17 cellular contexts compared by ENCODE assay signal in the genomic region with DNA sequence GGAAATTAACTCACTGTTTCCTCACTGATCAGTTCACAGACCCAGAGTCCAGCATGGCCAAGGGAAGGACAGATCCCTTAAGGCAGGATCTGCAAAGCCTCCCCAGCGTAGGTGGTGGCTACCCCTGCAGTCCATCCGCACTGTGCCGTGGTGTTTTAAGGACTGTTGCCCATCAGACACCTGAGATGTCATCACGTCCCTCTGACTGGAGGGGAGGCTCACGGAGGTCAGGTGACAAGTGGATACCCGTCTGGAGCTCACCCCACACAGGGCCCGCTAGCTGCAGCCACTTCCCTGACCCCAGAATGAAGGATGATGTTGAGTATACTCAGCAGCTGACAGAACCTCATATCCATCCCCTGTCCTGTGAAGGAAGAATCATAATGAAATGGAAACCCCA.
DNase-seq lines count a peak whose midpoint lies in the region; ATAC-seq and TF ChIP-seq lines count a peak whose summit lies in the region.
"Had no signal": no experiment of that assay in that cellular context is flagged by ENCODE, and none has a peak within 500 bp of the region (broad histone marks: within the 10 kb centered on the region; RNA-seq: fewer than 3 reads in every experiment).

No MANE protein-coding gene starts in this region.

- no peak for TF ChIP-seq CTCF in activated CD8-positive, alpha-beta T cell treated with anti-CD3 and anti-CD28 coated beads for 36 hours (IDR thresholded peaks at IDR 0.05)
- peak; percentile 3 for TF ChIP-seq CTCF in RWPE2 (IDR thresholded peaks at IDR 0.05; ENCODE audit: poor library complexity, severe bottlenecking)
- no peak for TF ChIP-seq CTCF in A673 (conservative IDR thresholded peaks at IDR 0.05; ENCODE audit: low read depth, low read length)

- peak; percentile 17 for DNase-seq in activated CD8-positive, alpha-beta T cell treated with anti-CD3 and anti-CD28 coated beads, Interleukin-2, amount 10 ng/mL, durations not matched to agents 7 days and 5 days
- no peak for DNase-seq in activated CD8-positive, alpha-beta T cell treated with anti-CD3 and anti-CD28 coated beads for 36 hours
- DNase-seq in RWPE2 (ENCODE audit: low spot score) (no peak), immature natural killer cell (no peak), A673 (ENCODE audit: low spot score) (no peak), NCI-H2171 treated with DMSO at 0.1 percent for 48 hours (lab: John Stamatoyannopoulos, UW) (no peak)
- DNase-seq in stimulated activated effector memory CD8-positive, alpha-beta T cell treated with anti-CD3 and anti-CD28 coated beads, Interleukin-12 subunit alpha, Interleukin-12 subunit beta, amount 100 ng/mL, for 72 hours (ENCODE audit: low spot score in 2 of 2): no peak
- DNase-seq in stimulated activated CD4-positive, alpha-beta T cell treated with anti-CD3 and anti-CD28 coated beads, Interleukin-2, amount 100 ng/mL, for 24 hours: no peak
- DNase-seq: AML-193; C1 segment of cervical spinal cord; CD4-positive, alpha-beta T cell; DMS 273 treated with DMSO at 0.1 percent for 48 hours; DMS79 treated with DMSO at 0.1 percent for 48 hours; GDM1; GOT3 had no signal

- H3K27me3 ChIP-seq in RWPE2 (ENCODE audit: insufficient read depth, poor library complexity, severe bottlenecking): no peaks in the 10 kb centered on the region
- no peaks in the 10 kb centered on the region for H3K27me3 ChIP-seq in A673 (replicated peaks; ENCODE audit: insufficient read depth, low read depth, low read length, poor library complexity)

- CTCF ChIA-PET in activated CD8-positive, alpha-beta T cell treated with anti-CD3 and anti-CD28 coated beads, Interleukin-2, amount 10 ng/mL, durations not matched to agents 7 days and 5 days (lab: Charles Lee): interaction anchor here (1.1 kb wide), 1 partner anchor 10 kb away, joined by 3 read pairs; no protein-coding TSS in a partner anchor
- CTCF ChIA-PET in activated CD8-positive, alpha-beta T cell treated with anti-CD3 and anti-CD28 coated beads for 36 hours (lab: Charles Lee): interaction anchor here (0.9 to 1.6 kb wide), 2 partner anchors 10 to 13 kb away, joined by 3 to 4 read pairs; no protein-coding TSS in a partner anchor
- CTCF ChIA-PET in A673 (lab: Charles Lee): no interaction called here

- no peaks in the 10 kb centered on the region for H3K9me3 Mint-ChIP-seq in activated CD8-positive, alpha-beta T cell treated with anti-CD3 and anti-CD28 coated beads, Interleukin-2, amount 10 ng/mL, durations not matched to agents 7 days and 5 days (ENCODE audit: insufficient read depth)
- no peaks in the 10 kb centered on the region for H3K9me3 Mint-ChIP-seq in activated CD8-positive, alpha-beta T cell treated with anti-CD3 and anti-CD28 coated beads for 36 hours
- H3K9me3 Mint-ChIP-seq in immature natural killer cell: no peaks in the 10 kb centered on the region
- peaks cover 2% of the 10 kb centered on the region for H3K9me3 Mint-ChIP-seq in stimulated activated effector memory CD8-positive, alpha-beta T cell treated with anti-CD3 and anti-CD28 coated beads, Interleukin-12 subunit alpha, Interleukin-12 subunit beta, amount 100 ng/mL, for 72 hours
- H3K9me3 Mint-ChIP-seq: CD4-positive, alpha-beta T cell had no signal

- H3K27me3 Mint-ChIP-seq in activated CD8-positive, alpha-beta T cell treated with anti-CD3 and anti-CD28 coated beads, Interleukin-2, amount 10 ng/mL, durations not matched to agents 7 days and 5 days (ENCODE audit: low read depth): peaks cover 11% of the 10 kb centered on the region
- peaks cover 2% of the 10 kb centered on the region for H3K27me3 Mint-ChIP-seq in activated CD8-positive, alpha-beta T cell treated with anti-CD3 and anti-CD28 coated beads for 36 hours
- peaks cover 10 to 24% (median 11%) of the 10 kb centered on the region in 3 donors for H3K27me3 Mint-ChIP-seq in immature natural killer cell (ENCODE audit: low read depth in 3 of 3)

- no peak overlapping the region for H3K4me3 Mint-ChIP-seq in activated CD8-positive, alpha-beta T cell treated with anti-CD3 and anti-CD28 coated beads, Interleukin-2, amount 10 ng/mL, durations not matched to agents 7 days and 5 days
- no peak overlapping the region for H3K4me3 Mint-ChIP-seq in activated CD8-positive, alpha-beta T cell treated with anti-CD3 and anti-CD28 coated beads for 36 hours
- H3K4me3 Mint-ChIP-seq in immature natural killer cell: no peak overlapping the region
- no peak overlapping the region for H3K4me3 Mint-ChIP-seq in stimulated activated effector memory CD8-positive, alpha-beta T cell treated with anti-CD3 and anti-CD28 coated beads, Interleukin-12 subunit alpha, Interleukin-12 subunit beta, amount 100 ng/mL, for 72 hours
- H3K4me3 Mint-ChIP-seq: CD4-positive, alpha-beta T cell had no signal

- H3K36me3 ChIP-seq in RWPE2 (ENCODE audit: low read depth) (no peaks in the 10 kb centered on the region), A673 (ENCODE audit: insufficient read depth, low read length, poor library complexity, severe bottlenecking) (no peaks in the 10 kb centered on the region)
- H3K36me3 ChIP-seq: HAP-1 had no signal

- peaks cover 22% of the 10 kb centered on the region for H3K4me1 Mint-ChIP-seq in activated CD8-positive, alpha-beta T cell treated with anti-CD3 and anti-CD28 coated beads, Interleukin-2, amount 10 ng/mL, durations not matched to agents 7 days and 5 days (ENCODE audit: low read depth)
- peaks cover 7% of the 10 kb centered on the region for H3K4me1 Mint-ChIP-seq in activated CD8-positive, alpha-beta T cell treated with anti-CD3 and anti-CD28 coated beads for 36 hours (ENCODE audit: low read depth)
- peaks cover 50 to 52% of the 10 kb centered on the region in 2 donors for H3K4me1 Mint-ChIP-seq in immature natural killer cell
- peaks cover 37% of the 10 kb centered on the region for H3K4me1 Mint-ChIP-seq in stimulated activated effector memory CD8-positive, alpha-beta T cell treated with anti-CD3 and anti-CD28 coated beads, Interleukin-12 subunit alpha, Interleukin-12 subunit beta, amount 100 ng/mL, for 72 hours

- H3K4me1 ChIP-seq in RWPE2 (ENCODE audit: insufficient read depth, poor library complexity, severe bottlenecking): no peaks in the 10 kb centered on the region
- peaks cover 4% of the 10 kb centered on the region for H3K4me1 ChIP-seq in A673 (ENCODE audit: insufficient read depth, low read length, poor library complexity, severe bottlenecking)
- H3K4me1 ChIP-seq: HAP-1 had no signal

- no peak overlapping the region for H3K4me3 ChIP-seq in RWPE2 (ENCODE audit: severe bottlenecking)
- no peak overlapping the region for H3K4me3 ChIP-seq in A673 (ENCODE audit: low read depth, low read length, poor library complexity, severe bottlenecking)
- H3K4me3 ChIP-seq: HAP-1 had no signal

- POLR2A ChIA-PET in activated CD8-positive, alpha-beta T cell treated with anti-CD3 and anti-CD28 coated beads, Interleukin-2, amount 10 ng/mL, durations not matched to agents 7 days and 5 days (lab: Charles Lee): no interaction called here
- POLR2A ChIA-PET in activated CD8-positive, alpha-beta T cell treated with anti-CD3 and anti-CD28 coated beads for 36 hours (lab: Charles Lee): no interaction called here
- POLR2A ChIA-PET in A673 (lab: Charles Lee; ENCODE audit: low non-redundant PET): no interaction called here

- H3K9me3 ChIP-seq in RWPE2 (ENCODE audit: severe bottlenecking): no peaks in the 10 kb centered on the region
- no peaks in the 10 kb centered on the region for H3K9me3 ChIP-seq in A673 (ENCODE audit: low read depth, low read length, poor library complexity, severe bottlenecking)
- H3K9me3 ChIP-seq: HAP-1 had no signal

- no peak for ATAC-seq in activated CD8-positive, alpha-beta T cell treated with anti-CD3 and anti-CD28 coated beads, Interleukin-2, amount 10 ng/mL, durations not matched to agents 7 days and 5 days
- no peak for ATAC-seq in activated CD8-positive, alpha-beta T cell treated with anti-CD3 and anti-CD28 coated beads for 36 hours
- ATAC-seq in RWPE2 (ENCODE audit: low read depth): no peak
- ATAC-seq in stimulated activated effector memory CD8-positive, alpha-beta T cell treated with anti-CD3 and anti-CD28 coated beads, Interleukin-12 subunit alpha, Interleukin-12 subunit beta, amount 100 ng/mL, for 72 hours: peak; percentile 20

- no peaks in the 10 kb centered on the region for H3K36me3 Mint-ChIP-seq in activated CD8-positive, alpha-beta T cell treated with anti-CD3 and anti-CD28 coated beads, Interleukin-2, amount 10 ng/mL, durations not matched to agents 7 days and 5 days (ENCODE audit: low read depth)
- no peaks in the 10 kb centered on the region for H3K36me3 Mint-ChIP-seq in activated CD8-positive, alpha-beta T cell treated with anti-CD3 and anti-CD28 coated beads for 36 hours (ENCODE audit: low read depth)
- H3K36me3 Mint-ChIP-seq in immature natural killer cell: no peaks in the 10 kb centered on the region
- H3K36me3 Mint-ChIP-seq in stimulated activated effector memory CD8-positive, alpha-beta T cell treated with anti-CD3 and anti-CD28 coated beads, Interleukin-12 subunit alpha, Interleukin-12 subunit beta, amount 100 ng/mL, for 72 hours: no peaks in the 10 kb centered on the region

- H3K27ac ChIP-seq in RWPE2 (ENCODE audit: poor library complexity, severe bottlenecking): no peak overlapping the region
- no peak overlapping the region for H3K27ac ChIP-seq in A673 (ENCODE audit: low read depth, low read length, poor library complexity, severe bottlenecking)
- H3K27ac ChIP-seq: 22Rv1 had no signal

- intact Hi-C loops in activated CD8-positive, alpha-beta T cell treated with anti-CD3 and anti-CD28 coated beads for 36 hours (cut with micrococcal nuclease): no loop called here
- intact Hi-C loops in A673 (cut with micrococcal nuclease; ENCODE audit: unreplicated experiment): no loop called here

- no peak overlapping the region for H3K27ac Mint-ChIP-seq in activated CD8-positive, alpha-beta T cell treated with anti-CD3 and anti-CD28 coated beads, Interleukin-2, amount 10 ng/mL, durations not matched to agents 7 days and 5 days
- no peak overlapping the region for H3K27ac Mint-ChIP-seq in activated CD8-positive, alpha-beta T cell treated with anti-CD3 and anti-CD28 coated beads for 36 hours
- H3K27ac Mint-ChIP-seq in immature natural killer cell: peak overlapping the region in 4 of 6 donors; percentile 2 to 99 (median 68)
- H3K27ac Mint-ChIP-seq in stimulated activated effector memory CD8-positive, alpha-beta T cell treated with anti-CD3 and anti-CD28 coated beads, Interleukin-12 subunit alpha, Interleukin-12 subunit beta, amount 100 ng/mL, for 72 hours: no peak overlapping the region
- H3K27ac Mint-ChIP-seq: CD4-positive, alpha-beta T cell had no signal

- BruUV-seq in A673 (replicated peaks; lab: Mats Ljungman, UMichigan): no TSS peak

Comparison
In these comparisons a context has a peak if more than half of its experiments do, and no peak if none do; other contexts are left out.
1. H3K27ac Mint-ChIP-seq: peak in immature natural killer cell (4 of 6); none in activated CD8-positive, alpha-beta T cell treated with anti-CD3 and anti-CD28 coated beads, Interleukin-2, amount 10 ng/mL, durations not matched to agents 7 days and 5 days (single experiment), activated CD8-positive, alpha-beta T cell treated with anti-CD3 and anti-CD28 coated beads for 36 hours (single experiment) and stimulated activated effector memory CD8-positive, alpha-beta T cell treated with anti-CD3 and anti-CD28 coated beads, Interleukin-12 subunit alpha, Interleukin-12 subunit beta, amount 100 ng/mL, for 72 hours (single experiment).